ENCODE assay signal across 2 cellular contexts in the genomic region with DNA sequence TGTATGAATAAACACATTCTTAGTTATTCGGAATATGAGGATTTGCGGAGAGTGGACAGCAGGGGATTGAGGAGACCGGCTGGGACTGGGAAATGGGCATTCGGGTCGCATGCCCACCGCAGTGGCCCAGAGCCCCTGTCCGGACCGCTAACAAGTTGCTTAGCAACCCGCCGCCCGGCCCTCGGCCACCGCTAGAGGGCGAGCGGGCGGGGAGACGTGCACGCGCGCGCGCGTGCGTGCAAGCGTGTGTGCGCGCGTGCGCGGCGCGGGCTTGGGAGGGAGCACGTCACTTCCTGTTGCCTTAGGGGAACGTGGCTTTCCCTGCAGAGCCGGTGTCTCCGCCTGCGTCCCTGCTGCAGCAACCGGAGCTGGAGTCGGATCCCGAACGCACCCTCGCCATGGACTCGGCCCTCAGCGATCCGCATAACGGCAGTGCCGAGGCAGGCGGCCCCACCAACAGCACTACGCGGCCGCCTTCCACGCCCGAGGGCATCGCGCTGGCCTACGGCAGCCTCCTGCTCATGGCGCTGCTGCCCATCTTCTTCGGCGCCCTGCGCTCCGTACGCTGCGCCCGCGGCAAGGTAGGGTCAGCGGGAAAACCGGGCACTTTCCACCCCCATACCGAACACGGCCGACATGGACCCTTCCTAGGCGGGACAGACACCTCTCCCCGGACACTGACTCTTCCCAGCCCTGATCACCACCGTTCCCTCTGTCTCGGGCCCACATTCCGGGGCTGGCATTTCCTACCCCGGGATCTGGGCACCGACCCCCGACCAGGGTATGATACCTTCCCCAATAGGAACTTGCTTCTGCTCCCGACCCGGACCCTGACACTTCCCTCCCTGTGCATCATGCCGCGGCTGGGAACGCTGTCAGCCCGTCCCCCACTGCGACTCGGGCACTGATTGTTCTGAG.
TF ChIP-seq lines count a peak whose summit lies in the region.

A gene with protein sequence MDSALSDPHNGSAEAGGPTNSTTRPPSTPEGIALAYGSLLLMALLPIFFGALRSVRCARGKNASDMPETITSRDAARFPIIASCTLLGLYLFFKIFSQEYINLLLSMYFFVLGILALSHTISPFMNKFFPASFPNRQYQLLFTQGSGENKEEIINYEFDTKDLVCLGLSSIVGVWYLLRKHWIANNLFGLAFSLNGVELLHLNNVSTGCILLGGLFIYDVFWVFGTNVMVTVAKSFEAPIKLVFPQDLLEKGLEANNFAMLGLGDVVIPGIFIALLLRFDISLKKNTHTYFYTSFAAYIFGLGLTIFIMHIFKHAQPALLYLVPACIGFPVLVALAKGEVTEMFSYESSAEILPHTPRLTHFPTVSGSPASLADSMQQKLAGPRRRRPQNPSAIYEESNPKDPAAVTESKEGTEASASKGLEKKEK (plus strand): TSS at position 289 of the 918 bp plus-strand sequence. CDS start 110 bp downstream, at position 399.

TF ChIP-seq in HEK293, 187 proteins besides CTCF, POLR2A, EP300 and RAD21 (continued from another document and continues in another):
- TF ChIP-seq, protein P1, sequence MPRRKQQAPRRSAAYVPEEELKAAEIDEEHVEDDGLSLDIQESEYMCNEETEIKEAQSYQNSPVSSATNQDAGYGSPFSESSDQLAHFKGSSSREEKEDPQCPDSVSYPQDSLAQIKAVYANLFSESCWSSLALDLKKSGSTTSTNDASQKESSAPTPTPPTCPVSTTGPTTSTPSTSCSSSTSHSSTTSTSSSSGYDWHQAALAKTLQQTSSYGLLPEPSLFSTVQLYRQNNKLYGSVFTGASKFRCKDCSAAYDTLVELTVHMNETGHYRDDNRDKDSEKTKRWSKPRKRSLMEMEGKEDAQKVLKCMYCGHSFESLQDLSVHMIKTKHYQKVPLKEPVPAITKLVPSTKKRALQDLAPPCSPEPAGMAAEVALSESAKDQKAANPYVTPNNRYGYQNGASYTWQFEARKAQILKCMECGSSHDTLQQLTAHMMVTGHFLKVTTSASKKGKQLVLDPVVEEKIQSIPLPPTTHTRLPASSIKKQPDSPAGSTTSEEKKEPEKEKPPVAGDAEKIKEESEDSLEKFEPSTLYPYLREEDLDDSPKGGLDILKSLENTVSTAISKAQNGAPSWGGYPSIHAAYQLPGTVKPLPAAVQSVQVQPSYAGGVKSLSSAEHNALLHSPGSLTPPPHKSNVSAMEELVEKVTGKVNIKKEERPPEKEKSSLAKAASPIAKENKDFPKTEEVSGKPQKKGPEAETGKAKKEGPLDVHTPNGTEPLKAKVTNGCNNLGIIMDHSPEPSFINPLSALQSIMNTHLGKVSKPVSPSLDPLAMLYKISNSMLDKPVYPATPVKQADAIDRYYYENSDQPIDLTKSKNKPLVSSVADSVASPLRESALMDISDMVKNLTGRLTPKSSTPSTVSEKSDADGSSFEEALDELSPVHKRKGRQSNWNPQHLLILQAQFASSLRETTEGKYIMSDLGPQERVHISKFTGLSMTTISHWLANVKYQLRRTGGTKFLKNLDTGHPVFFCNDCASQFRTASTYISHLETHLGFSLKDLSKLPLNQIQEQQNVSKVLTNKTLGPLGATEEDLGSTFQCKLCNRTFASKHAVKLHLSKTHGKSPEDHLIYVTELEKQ (tag by site-specific recombination; IDR thresholded peaks at IDR 0.05; ENCODE audit: borderline replicate concordance), result no peak
- TF ChIP-seq, protein P2, sequence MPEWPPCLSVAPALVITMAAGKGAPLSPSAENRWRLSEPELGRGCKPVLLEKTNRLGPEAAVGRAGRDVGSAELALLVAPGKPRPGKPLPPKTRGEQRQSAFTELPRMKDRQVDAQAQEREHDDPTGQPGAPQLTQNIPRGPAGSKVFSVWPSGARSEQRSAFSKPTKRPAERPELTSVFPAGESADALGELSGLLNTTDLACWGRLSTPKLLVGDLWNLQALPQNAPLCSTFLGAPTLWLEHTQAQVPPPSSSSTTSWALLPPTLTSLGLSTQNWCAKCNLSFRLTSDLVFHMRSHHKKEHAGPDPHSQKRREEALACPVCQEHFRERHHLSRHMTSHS (tag by site-specific recombination; IDR thresholded peaks at IDR 0.05), result no peak
- TF ChIP-seq, protein P3, sequence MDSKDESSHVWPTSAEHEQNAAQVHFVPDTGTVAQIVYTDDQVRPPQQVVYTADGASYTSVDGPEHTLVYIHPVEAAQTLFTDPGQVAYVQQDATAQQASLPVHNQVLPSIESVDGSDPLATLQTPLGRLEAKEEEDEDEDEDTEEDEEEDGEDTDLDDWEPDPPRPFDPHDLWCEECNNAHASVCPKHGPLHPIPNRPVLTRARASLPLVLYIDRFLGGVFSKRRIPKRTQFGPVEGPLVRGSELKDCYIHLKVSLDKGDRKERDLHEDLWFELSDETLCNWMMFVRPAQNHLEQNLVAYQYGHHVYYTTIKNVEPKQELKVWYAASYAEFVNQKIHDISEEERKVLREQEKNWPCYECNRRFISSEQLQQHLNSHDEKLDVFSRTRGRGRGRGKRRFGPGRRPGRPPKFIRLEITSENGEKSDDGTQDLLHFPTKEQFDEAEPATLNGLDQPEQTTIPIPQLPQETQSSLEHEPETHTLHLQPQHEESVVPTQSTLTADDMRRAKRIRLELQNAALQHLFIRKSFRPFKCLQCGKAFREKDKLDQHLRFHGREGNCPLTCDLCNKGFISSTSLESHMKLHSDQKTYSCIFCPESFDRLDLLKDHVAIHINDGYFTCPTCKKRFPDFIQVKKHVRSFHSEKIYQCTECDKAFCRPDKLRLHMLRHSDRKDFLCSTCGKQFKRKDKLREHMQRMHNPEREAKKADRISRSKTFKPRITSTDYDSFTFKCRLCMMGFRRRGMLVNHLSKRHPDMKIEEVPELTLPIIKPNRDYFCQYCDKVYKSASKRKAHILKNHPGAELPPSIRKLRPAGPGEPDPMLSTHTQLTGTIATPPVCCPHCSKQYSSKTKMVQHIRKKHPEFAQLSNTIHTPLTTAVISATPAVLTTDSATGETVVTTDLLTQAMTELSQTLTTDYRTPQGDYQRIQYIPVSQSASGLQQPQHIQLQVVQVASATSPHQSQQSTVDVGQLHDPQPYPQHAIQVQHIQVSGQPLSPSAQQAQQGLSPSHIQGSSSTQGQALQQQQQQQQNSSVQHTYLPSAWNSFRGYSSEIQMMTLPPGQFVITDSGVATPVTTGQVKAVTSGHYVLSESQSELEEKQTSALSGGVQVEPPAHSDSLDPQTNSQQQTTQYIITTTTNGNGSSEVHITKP (tag by site-specific recombination; IDR thresholded peaks at IDR 0.05), result peak; percentile 74
- TF ChIP-seq, protein P4, sequence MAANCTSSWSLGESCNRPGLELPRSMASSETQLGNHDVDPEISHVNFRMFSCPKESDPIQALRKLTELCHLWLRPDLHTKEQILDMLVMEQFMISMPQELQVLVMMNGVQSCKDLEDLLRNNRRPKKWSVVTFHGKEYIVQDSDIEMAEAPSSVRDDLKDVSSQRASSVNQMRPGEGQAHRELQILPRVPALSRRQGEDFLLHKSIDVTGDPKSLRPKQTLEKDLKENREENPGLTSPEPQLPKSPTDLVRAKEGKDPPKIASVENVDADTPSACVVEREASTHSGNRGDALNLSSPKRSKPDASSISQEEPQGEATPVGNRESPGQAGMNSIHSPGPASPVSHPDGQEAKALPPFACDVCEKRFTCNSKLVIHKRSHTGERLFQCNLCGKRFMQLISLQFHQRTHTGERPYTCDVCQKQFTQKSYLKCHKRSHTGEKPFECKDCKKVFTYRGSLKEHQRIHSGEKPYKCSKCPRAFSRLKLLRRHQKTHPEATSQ (tag by site-specific recombination; IDR thresholded peaks at IDR 0.05), result peak; percentile 76; the same call in 1 of the 2 replicates
- TF ChIP-seq ZNF626 (tag by site-specific recombination; IDR thresholded peaks at IDR 0.05) (no peak), YY2 (tag by site-specific recombination; IDR thresholded peaks at IDR 0.05) (peak; percentile 71; the same call in 1 of the 2 replicates), ZNF133 (tag by site-specific recombination; IDR thresholded peaks at IDR 0.05) (no peak), ZNF654 (tag by site-specific recombination; IDR thresholded peaks at IDR 0.05; ENCODE audit: low read depth) (no peak)

TF ChIP-seq in SK-N-SH, 30 proteins besides CTCF, POLR2A, EP300 and RAD21:
- TF ChIP-seq, protein P5, sequence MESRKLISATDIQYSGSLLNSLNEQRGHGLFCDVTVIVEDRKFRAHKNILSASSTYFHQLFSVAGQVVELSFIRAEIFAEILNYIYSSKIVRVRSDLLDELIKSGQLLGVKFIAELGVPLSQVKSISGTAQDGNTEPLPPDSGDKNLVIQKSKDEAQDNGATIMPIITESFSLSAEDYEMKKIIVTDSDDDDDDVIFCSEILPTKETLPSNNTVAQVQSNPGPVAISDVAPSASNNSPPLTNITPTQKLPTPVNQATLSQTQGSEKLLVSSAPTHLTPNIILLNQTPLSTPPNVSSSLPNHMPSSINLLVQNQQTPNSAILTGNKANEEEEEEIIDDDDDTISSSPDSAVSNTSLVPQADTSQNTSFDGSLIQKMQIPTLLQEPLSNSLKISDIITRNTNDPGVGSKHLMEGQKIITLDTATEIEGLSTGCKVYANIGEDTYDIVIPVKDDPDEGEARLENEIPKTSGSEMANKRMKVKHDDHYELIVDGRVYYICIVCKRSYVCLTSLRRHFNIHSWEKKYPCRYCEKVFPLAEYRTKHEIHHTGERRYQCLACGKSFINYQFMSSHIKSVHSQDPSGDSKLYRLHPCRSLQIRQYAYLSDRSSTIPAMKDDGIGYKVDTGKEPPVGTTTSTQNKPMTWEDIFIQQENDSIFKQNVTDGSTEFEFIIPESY (IDR thresholded peaks at IDR 0.05; ENCODE audit: borderline replicate concordance, low read depth), result no peak
- TF ChIP-seq TAF1 (IDR thresholded peaks at IDR 0.05; ENCODE audit: borderline replicate concordance, low read depth, low read length) (peak; percentile 63; the same call in 1 of the 2 replicates), GABPA (IDR thresholded peaks at IDR 0.05; ENCODE audit: low read depth) (peak; percentile 71), NRF1 (IDR thresholded peaks at IDR 0.05; ENCODE audit: low read depth, low read length) (peak; percentile 84), NFIC (IDR thresholded peaks at IDR 0.05; ENCODE audit: borderline replicate concordance) (no peak), MEF2A (IDR thresholded peaks at IDR 0.05; ENCODE audit: borderline replicate concordance, low read depth) (no peak), SIN3A (IDR thresholded peaks at IDR 0.05; ENCODE audit: borderline replicate concordance, low read depth, low read length) (no peak), YY1 (IDR thresholded peaks at IDR 0.05; ENCODE audit: low read depth) (no peak), CHD2 (IDR thresholded peaks at IDR 0.05; ENCODE audit: low read length, partially characterized antibody) (no peak), ELF1 (IDR thresholded peaks at IDR 0.05) (no peak), TCF12 (IDR thresholded peaks at IDR 0.05) (no peak), RFX5 (IDR thresholded peaks at IDR 0.05; ENCODE audit: low read length) (no peak), SMC3 (IDR thresholded peaks at IDR 0.05; ENCODE audit: low read depth, low read length) (peak; percentile 36; the same call in 1 of the 2 replicates), GATA2 (CRISPR knock-in tag; IDR thresholded peaks at IDR 0.05) (no peak), RCOR1 (IDR thresholded peaks at IDR 0.05; ENCODE audit: low read length) (no peak; the same call in 1 of the 2 replicates), MXI1 (IDR thresholded peaks at IDR 0.05; ENCODE audit: low read depth, low read length) (peak; percentile 88), POLR2AphosphoS5 (IDR thresholded peaks at IDR 0.05; ENCODE audit: low read depth, low read length) (peak; percentile 81), TEAD4 (IDR thresholded peaks at IDR 0.05; ENCODE audit: borderline replicate concordance, insufficient read depth) (no peak), RXRA (IDR thresholded peaks at IDR 0.05; ENCODE audit: borderline replicate concordance, low read depth) (no peak), EZH2phosphoT487 (IDR thresholded peaks at IDR 0.05; ENCODE audit: borderline replicate concordance, low read depth) (no peak), FOSL2 (IDR thresholded peaks at IDR 0.05; ENCODE audit: borderline replicate concordance, low read depth) (no peak), FOXM1 (IDR thresholded peaks at IDR 0.05; ENCODE audit: low read depth) (no peak)
- TF ChIP-seq, protein P6, sequence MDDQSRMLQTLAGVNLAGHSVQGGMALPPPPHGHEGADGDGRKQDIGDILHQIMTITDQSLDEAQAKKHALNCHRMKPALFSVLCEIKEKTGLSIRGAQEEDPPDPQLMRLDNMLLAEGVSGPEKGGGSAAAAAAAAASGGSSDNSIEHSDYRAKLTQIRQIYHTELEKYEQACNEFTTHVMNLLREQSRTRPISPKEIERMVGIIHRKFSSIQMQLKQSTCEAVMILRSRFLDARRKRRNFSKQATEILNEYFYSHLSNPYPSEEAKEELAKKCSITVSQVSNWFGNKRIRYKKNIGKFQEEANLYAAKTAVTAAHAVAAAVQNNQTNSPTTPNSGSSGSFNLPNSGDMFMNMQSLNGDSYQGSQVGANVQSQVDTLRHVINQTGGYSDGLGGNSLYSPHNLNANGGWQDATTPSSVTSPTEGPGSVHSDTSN (IDR thresholded peaks at IDR 0.05), result no peak
- TF ChIP-seq, protein P7, sequence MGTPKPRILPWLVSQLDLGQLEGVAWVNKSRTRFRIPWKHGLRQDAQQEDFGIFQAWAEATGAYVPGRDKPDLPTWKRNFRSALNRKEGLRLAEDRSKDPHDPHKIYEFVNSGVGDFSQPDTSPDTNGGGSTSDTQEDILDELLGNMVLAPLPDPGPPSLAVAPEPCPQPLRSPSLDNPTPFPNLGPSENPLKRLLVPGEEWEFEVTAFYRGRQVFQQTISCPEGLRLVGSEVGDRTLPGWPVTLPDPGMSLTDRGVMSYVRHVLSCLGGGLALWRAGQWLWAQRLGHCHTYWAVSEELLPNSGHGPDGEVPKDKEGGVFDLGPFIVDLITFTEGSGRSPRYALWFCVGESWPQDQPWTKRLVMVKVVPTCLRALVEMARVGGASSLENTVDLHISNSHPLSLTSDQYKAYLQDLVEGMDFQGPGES (IDR thresholded peaks at IDR 0.05; ENCODE audit: low read depth, low read length), result no peak
- TF ChIP-seq, protein P8, sequence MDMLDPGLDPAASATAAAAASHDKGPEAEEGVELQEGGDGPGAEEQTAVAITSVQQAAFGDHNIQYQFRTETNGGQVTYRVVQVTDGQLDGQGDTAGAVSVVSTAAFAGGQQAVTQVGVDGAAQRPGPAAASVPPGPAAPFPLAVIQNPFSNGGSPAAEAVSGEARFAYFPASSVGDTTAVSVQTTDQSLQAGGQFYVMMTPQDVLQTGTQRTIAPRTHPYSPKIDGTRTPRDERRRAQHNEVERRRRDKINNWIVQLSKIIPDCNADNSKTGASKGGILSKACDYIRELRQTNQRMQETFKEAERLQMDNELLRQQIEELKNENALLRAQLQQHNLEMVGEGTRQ (IDR thresholded peaks at IDR 0.05; ENCODE audit: borderline replicate concordance, low read depth, low read length), result no peak
- TF ChIP-seq, protein P9, sequence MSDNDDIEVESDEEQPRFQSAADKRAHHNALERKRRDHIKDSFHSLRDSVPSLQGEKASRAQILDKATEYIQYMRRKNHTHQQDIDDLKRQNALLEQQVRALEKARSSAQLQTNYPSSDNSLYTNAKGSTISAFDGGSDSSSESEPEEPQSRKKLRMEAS (IDR thresholded peaks at IDR 0.05; ENCODE audit: low read depth), result peak; percentile 92
- TF ChIP-seq, protein P10, sequence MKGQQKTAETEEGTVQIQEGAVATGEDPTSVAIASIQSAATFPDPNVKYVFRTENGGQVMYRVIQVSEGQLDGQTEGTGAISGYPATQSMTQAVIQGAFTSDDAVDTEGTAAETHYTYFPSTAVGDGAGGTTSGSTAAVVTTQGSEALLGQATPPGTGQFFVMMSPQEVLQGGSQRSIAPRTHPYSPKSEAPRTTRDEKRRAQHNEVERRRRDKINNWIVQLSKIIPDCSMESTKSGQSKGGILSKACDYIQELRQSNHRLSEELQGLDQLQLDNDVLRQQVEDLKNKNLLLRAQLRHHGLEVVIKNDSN (IDR thresholded peaks at IDR 0.05; ENCODE audit: borderline replicate concordance, low read depth), result no peak
